Comparison of ENCODE assay signal across 8 cellular contexts in the genomic region with DNA sequence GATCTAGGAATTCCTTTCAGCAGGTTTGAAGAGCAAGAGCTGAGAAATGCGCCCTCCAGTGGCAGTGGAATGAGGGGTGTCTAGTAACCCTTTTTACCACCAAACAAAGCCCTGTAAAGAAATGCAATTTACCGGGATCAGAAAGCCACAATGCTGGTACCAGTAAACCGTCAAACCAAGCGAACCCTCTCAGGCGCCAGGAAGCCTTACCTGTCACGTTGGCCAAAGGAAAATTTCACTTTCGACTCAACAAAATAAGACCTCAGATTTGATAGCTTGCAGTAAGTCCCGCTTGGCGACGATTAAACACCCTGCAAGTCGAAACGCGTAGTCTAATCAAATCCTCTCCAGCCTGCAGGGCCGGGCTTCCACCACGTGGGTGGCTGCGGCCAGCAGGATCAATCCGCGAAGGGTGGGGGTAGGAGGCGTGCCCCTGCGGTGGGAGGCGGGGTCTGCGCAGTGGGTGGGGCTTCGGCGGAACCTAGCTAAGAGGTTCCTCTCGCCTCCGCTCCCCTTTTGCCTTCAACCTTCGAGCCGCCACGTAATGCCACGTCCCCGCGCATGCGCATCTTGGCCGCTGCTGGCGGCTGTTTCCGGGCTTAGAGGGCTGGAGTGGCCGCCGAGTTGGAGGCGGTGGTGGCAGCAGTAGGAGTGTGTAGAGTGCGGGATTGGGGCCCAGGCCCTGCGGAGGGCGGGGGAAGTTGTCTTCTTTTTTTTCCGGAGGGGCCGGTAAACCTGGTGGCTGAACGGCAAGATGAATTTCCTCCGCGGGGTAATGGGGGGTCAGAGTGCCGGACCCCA. TPM values are rescaled to one million over a fixed set of nuclear protein-coding genes. Genes with fewer than 3 reads are reported as not detected.
DNase-seq lines count a peak whose midpoint lies in the region; FAIRE-seq and TF ChIP-seq lines count a peak whose summit lies in the region.

A gene with protein sequence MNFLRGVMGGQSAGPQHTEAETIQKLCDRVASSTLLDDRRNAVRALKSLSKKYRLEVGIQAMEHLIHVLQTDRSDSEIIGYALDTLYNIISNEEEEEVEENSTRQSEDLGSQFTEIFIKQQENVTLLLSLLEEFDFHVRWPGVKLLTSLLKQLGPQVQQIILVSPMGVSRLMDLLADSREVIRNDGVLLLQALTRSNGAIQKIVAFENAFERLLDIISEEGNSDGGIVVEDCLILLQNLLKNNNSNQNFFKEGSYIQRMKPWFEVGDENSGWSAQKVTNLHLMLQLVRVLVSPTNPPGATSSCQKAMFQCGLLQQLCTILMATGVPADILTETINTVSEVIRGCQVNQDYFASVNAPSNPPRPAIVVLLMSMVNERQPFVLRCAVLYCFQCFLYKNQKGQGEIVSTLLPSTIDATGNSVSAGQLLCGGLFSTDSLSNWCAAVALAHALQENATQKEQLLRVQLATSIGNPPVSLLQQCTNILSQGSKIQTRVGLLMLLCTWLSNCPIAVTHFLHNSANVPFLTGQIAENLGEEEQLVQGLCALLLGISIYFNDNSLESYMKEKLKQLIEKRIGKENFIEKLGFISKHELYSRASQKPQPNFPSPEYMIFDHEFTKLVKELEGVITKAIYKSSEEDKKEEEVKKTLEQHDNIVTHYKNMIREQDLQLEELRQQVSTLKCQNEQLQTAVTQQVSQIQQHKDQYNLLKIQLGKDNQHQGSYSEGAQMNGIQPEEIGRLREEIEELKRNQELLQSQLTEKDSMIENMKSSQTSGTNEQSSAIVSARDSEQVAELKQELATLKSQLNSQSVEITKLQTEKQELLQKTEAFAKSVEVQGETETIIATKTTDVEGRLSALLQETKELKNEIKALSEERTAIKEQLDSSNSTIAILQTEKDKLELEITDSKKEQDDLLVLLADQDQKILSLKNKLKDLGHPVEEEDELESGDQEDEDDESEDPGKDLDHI (plus strand): TSS at position 512 of the 801 bp plus-strand sequence. CDS start 243 bp downstream, at position 755.

- H3K4me1 ChIP-seq in neutrophil (ENCODE audit: control insufficient read depth in 1 of 2, insufficient read depth in 1 of 2, low read depth in 1 of 2, low read length in 1 of 2) = peaks cover 19 to 22% of the 10 kb centered on the region in 2 experiments

- CTCF ChIA-PET in GM10248 (lab: Yijun Ruan, JAX) = interaction anchor here (0.7 to 6.8 kb wide), 32 partner anchors 9 to 1405 kb away, joined by 3 to 101 read pairs (median 5); partner anchors contain the start of gene G3BP2
- CTCF ChIA-PET in activated naive CD4-positive, alpha-beta T cell treated with anti-CD3 and anti-CD28 coated beads for 36 hours (lab: Charles Lee) = interaction anchor here (0.6 to 2.8 kb wide), 29 partner anchors 9 to 1004 kb away, joined by 3 to 19 read pairs (median 4); partner anchors contain the start of gene G3BP2

- peak; percentile 97 for DNase-seq in GM10248 (ENCODE audit: extremely low spot score)
- peak; percentile 98 for DNase-seq in HFFc6
- peak; percentile 99 for DNase-seq in NAMALWA (ENCODE audit: low spot score)
- peak; percentile 97 for DNase-seq in SK-N-DZ (ENCODE audit: low spot score)
- DNase-seq in activated naive CD4-positive, alpha-beta T cell treated with anti-CD3 and anti-CD28 coated beads for 36 hours = peak; percentile 99
- DNase-seq in frontal cortex (ENCODE audit: low spot score in 2 of 2) = peak; percentile 88 to 94
- peak; percentile 83 to 99 (median 98) for DNase-seq in substantia nigra (lab: John Stamatoyannopoulos, UW)

- no peak for FAIRE-seq in frontal cortex (lab: Jason Lieb, UNC)

- H3K27ac ChIP-seq in neutrophil (peak within 1 kb of the TSS; percentile 92), substantia nigra (ENCODE audit: low read depth, low read length, poor library complexity, severe bottlenecking) (peak within 1 kb of the TSS; percentile 86)

- intact Hi-C loops in activated naive CD4-positive, alpha-beta T cell treated with anti-CD3 and anti-CD28 coated beads for 36 hours (cut with micrococcal nuclease) = loop anchor here (1.0 to 10.0 kb wide), 11 partner anchors 26 to 1279 kb away; partner anchors contain the start of genes AREG, CDKL2, G3BP2 and NAAA

- H3K27me3 Mint-ChIP-seq in HFFc6 (ENCODE audit: insufficient read depth) = peaks cover 3% of the 10 kb centered on the region
- H3K27me3 Mint-ChIP-seq in activated naive CD4-positive, alpha-beta T cell treated with anti-CD3 and anti-CD28 coated beads for 36 hours (ENCODE audit: low read depth) = no peaks in the 10 kb centered on the region

- peaks cover 24% of the 10 kb centered on the region for H3K36me3 Mint-ChIP-seq in HFFc6 (ENCODE audit: low read depth)
- H3K36me3 Mint-ChIP-seq in activated naive CD4-positive, alpha-beta T cell treated with anti-CD3 and anti-CD28 coated beads for 36 hours (ENCODE audit: low read depth) = peaks cover 6% of the 10 kb centered on the region

- peaks cover 59% of the 10 kb centered on the region for H3K4me1 Mint-ChIP-seq in HFFc6 (ENCODE audit: low read depth)
- peaks cover 47% of the 10 kb centered on the region for H3K4me1 Mint-ChIP-seq in activated naive CD4-positive, alpha-beta T cell treated with anti-CD3 and anti-CD28 coated beads for 36 hours (ENCODE audit: low read depth)

- POLR2A ChIA-PET in GM10248 (lab: Yijun Ruan, JAX) = interaction anchor here (0.7 to 2.3 kb wide), 14 partner anchors 8 to 211 kb away, joined by 3 to 10 read pairs (median 4); partner anchors contain the start of gene G3BP2

- TF ChIP-seq CTCF in GM10248 (IDR thresholded peaks at IDR 0.05; ENCODE audit: control extremely low read depth, extremely low read depth, low read depth, missing control alignments) = peak; percentile 68
- peak; percentile 94 for TF ChIP-seq CTCF in HFFc6 (IDR thresholded peaks at IDR 0.05)
- peak; percentile 67 for TF ChIP-seq CTCF in neutrophil (IDR thresholded peaks at IDR 0.05)

- H3K4me3 ChIP-seq in neutrophil (ENCODE audit: low read depth in 1 of 2, low read length in 1 of 2) = peak within 1 kb of the TSS; percentile 78 to 95

- H3K9me3 Mint-ChIP-seq in HFFc6 = no peaks in the 10 kb centered on the region
- H3K9me3 Mint-ChIP-seq in activated naive CD4-positive, alpha-beta T cell treated with anti-CD3 and anti-CD28 coated beads for 36 hours = no peaks in the 10 kb centered on the region

- peak within 1 kb of the TSS; percentile 99 for H3K4me3 Mint-ChIP-seq in HFFc6
- H3K4me3 Mint-ChIP-seq in activated naive CD4-positive, alpha-beta T cell treated with anti-CD3 and anti-CD28 coated beads for 36 hours = peak within 1 kb of the TSS; percentile 99

- H3K9me3 ChIP-seq in neutrophil = no peaks in the 10 kb centered on the region

- peak within 1 kb of the TSS; percentile 100 for H3K27ac Mint-ChIP-seq in HFFc6
- peak within 1 kb of the TSS; percentile 97 for H3K27ac Mint-ChIP-seq in activated naive CD4-positive, alpha-beta T cell treated with anti-CD3 and anti-CD28 coated beads for 36 hours

- no peaks in the 10 kb centered on the region for H3K36me3 ChIP-seq in neutrophil

- H3K27me3 ChIP-seq in neutrophil = no peaks in the 10 kb centered on the region

RNA-seq across cellular contexts. Expression of the gene that starts here (rescaled TPM):
- total RNA-seq in HFFc6 (2021; fragmentation: NEBNext Ultra II Directional; extraction: Animal tissue kit (Norgen Biotek cat#: 25700)) = 100 to 1,000 TPM in 1 of 6 experiments, 10 to 100 TPM in 5; 86.4 to 108 (median 95.1) TPM
- 30.0 and 37.1 TPM in 2 replicates for polyA plus RNA-seq in SK-N-DZ (2014; cell fraction: cytosol; rRNA removed)
- polyA plus RNA-seq in SK-N-DZ (2014; cell fraction: nucleus; rRNA removed) = 24.8 and 28.8 TPM in 2 replicates
- total RNA-seq in activated naive CD4-positive, alpha-beta T cell treated with anti-CD3 and anti-CD28 coated beads for 36 hours = 10 to 100 TPM; 42.1 to 42.4 TPM
- total RNA-seq in frontal cortex = 48.9 TPM

Comparison
In these comparisons a context has a peak if more than half of its experiments do, and no peak if none do; other contexts are left out.
1. Peak in every context shown above with its lines: DNase-seq, H3K4me3 ChIP-seq and H3K27ac ChIP-seq.